Comparison of ENCODE assay signal across 1 cellular context in genomic region chr2:85920810-85921545, GRCh38.
TF ChIP-seq lines count a peak whose summit lies in the region.

No MANE protein-coding gene starts in this region.

TF ChIP-seq in A549, 52 proteins besides CTCF, POLR2A, EP300 and RAD21 (continued from another document):
- peak; percentile 35; the same call in 1 of the 2 replicates for TF ChIP-seq REST (IDR thresholded peaks at IDR 0.05)
TF ChIP-seq in A549: peak in this region for 8.
